ENCODE assay signal across 14 cellular contexts in genomic region chr2:217695033-217695520, GRCh38.
A peak's percentile ranks its signal among the peaks of the same experiment; 100 is the strongest.
DNase-seq lines count a peak whose midpoint lies in the region; ATAC-seq, FAIRE-seq and TF ChIP-seq lines count a peak whose summit lies in the region.
"Had no signal": no experiment of that assay in that cellular context is flagged by ENCODE, and none has a peak within 500 bp of the region (broad histone marks: within the 10 kb centered on the region; RNA-seq: fewer than 3 reads in every experiment).

No MANE protein-coding gene starts in this region.

- H3K4me1 ChIP-seq in liver (ENCODE audit: control insufficient read depth in 4 of 4, insufficient read depth in 4 of 4, low read length in 3 of 4) = peaks cover 0 to 3% (median 0%) of the 10 kb centered on the region in 4 donors
- H3K4me1 ChIP-seq: adrenal gland had no signal

- no peak overlapping the region for H3K9ac ChIP-seq in liver (ENCODE audit: low read depth in 1 of 2, low read length in 2 of 2)

- peak; percentile 62 for FAIRE-seq in bronchial epithelial cell (lab: Jason Lieb, UNC)

- DNase-seq in left ventricle myocardium superior = no peak
- no peak for DNase-seq in cardiac septum (ENCODE audit: low spot score)
- peak; percentile 82 for DNase-seq in bronchial epithelial cell (ENCODE audit: low read depth)
- no peak for DNase-seq in Ammon's horn (ENCODE audit: low spot score)
- no peak for DNase-seq in NCI-H446 treated with DMSO at 0.1 percent for 48 hours (lab: John Stamatoyannopoulos, UW)
- DNase-seq: H7, NCI-H524 treated with DMSO at 0.1 percent for 48 hours had no signal

- ATAC-seq in left ventricle myocardium superior (peak; percentile 18), GM18517 (IDR thresholded peaks at IDR 0.05; ENCODE audit: unreplicated experiment) (no peak), HG02970 (IDR thresholded peaks at IDR 0.05; ENCODE audit: low FRiP score, unreplicated experiment) (no peak)
- ATAC-seq: WTC11 had no signal

- intact Hi-C loops in left ventricle myocardium superior (cut with micrococcal nuclease) = no loop called here
- intact Hi-C loops in cardiac septum (cut with DNase I) = no loop called here

- 86% methylated on average over 3 of the region's 3 CpGs for WGBS in liver

- no peak for TF ChIP-seq CTCF in bronchial epithelial cell (IDR thresholded peaks at IDR 0.05; ENCODE audit: insufficient read depth, low read length, severe bottlenecking)
- no peak for TF ChIP-seq CTCF in liver (IDR thresholded peaks at IDR 0.05; ENCODE audit: low read depth, low read length, missing input control)

- no peaks in the 10 kb centered on the region for H3K9me3 ChIP-seq in liver (ENCODE audit: control insufficient read depth in 4 of 4, low read length in 3 of 4)
- H3K9me3 ChIP-seq: adrenal gland had no signal

- TF ChIP-seq RAD21 in liver (IDR thresholded peaks at IDR 0.05) = no peak

- H3K27me3 ChIP-seq in bronchial epithelial cell (ENCODE audit: control insufficient read depth, insufficient read depth, low read length) (no peaks in the 10 kb centered on the region), liver (ENCODE audit: control insufficient read depth in 4 of 4, insufficient read depth in 4 of 4, low read length in 3 of 4) (no peaks in the 10 kb centered on the region)
- H3K27me3 ChIP-seq: adrenal gland had no signal

- H3K36me3 ChIP-seq in bronchial epithelial cell (ENCODE audit: control insufficient read depth, insufficient read depth, low read length) = no peaks in the 10 kb centered on the region
- H3K36me3 ChIP-seq in liver (ENCODE audit: control insufficient read depth in 4 of 4, insufficient read depth in 3 of 4, low read depth in 1 of 4, low read length in 3 of 4) = no peaks in the 10 kb centered on the region
- H3K36me3 ChIP-seq: adrenal gland had no signal

- H3K27ac ChIP-seq in liver (ENCODE audit: low read depth in 1 of 2, low read length in 2 of 2) = no peak overlapping the region
- H3K27ac ChIP-seq: C4-2B had no signal

- H3K4me3 ChIP-seq in bronchial epithelial cell (ENCODE audit: low read depth, low read length) (no peak overlapping the region), liver (ENCODE audit: low read depth in 1 of 3, low read length in 3 of 3) (no peak overlapping the region)
- H3K4me3 ChIP-seq: adrenal gland, smooth muscle cell had no signal

TF ChIP-seq in liver, 16 proteins besides CTCF, POLR2A, EP300 and RAD21:
- TF ChIP-seq RXRA (IDR thresholded peaks at IDR 0.05) = peak; percentile 17 to 42
- TF ChIP-seq REST (IDR thresholded peaks at IDR 0.05) = no peak
- TF ChIP-seq ATF3 (IDR thresholded peaks at IDR 0.05) = no peak
- peak in 1 of 2 donors; percentile 24 for TF ChIP-seq JUND (IDR thresholded peaks at IDR 0.05)
TF ChIP-seq in liver: peak in this region for 2.
